1 cellular context compared by ENCODE assay signal in the genomic region with DNA sequence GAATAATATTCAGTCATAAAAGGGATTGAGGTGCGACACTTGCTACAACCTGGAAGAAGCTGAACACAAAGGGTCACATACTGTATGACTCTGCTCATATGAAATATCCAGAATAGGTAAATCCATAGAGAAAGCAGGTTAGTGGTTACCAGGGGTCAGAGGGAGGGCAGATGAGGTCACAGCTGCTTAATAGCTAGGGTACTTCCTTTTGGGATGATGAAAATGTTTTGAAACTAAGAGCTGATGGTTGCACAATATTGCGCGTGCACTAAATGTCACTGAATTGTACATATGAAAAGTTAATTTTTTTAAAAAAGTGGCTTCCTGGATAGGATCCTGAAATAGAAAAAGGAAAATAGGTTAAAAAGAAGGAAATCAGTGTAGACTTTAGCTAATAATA.
TF ChIP-seq lines count a peak whose summit lies in the region.

No MANE protein-coding gene starts in this region.

TF ChIP-seq in WTC11, 78 proteins besides CTCF, POLR2A, EP300 and RAD21 (continued from another document):
- no peak for TF ChIP-seq ATF2 (CRISPR knock-in tag; IDR thresholded peaks at IDR 0.05; ENCODE audit: borderline replicate concordance, low read depth)
- no peak for TF ChIP-seq TP53 (CRISPR knock-in tag; IDR thresholded peaks at IDR 0.05)
- TF ChIP-seq NR1H2 (CRISPR knock-in tag; IDR thresholded peaks at IDR 0.05) = no peak
- TF ChIP-seq FOXP1 (CRISPR knock-in tag; IDR thresholded peaks at IDR 0.05; ENCODE audit: borderline replicate concordance) = no peak
